In the genomic region with DNA sequence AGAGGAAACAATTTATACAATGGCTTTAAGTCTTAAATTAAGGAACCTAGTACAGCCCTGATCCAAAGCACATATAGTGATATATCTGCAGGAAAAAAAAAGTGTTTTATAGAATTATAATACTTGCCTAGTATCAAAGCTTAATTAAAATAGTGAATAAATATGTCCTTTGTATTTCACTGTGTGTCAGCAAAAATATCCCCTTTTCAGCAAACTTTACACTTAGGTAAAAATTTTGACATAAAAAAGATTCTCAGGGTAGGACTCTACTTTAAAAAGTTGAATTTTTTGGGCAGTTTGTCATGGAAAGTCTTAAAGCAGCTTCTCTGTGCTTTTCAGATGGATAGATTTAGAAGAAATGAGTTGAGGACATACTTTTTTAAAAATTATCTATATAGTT, we compare ENCODE assay signal across 38 cellular contexts. TPM values are rescaled to one million over a fixed set of nuclear protein-coding genes. Genes with fewer than 3 reads are reported as not detected.
"Had no signal": no experiment of that assay in that cellular context is flagged by ENCODE, and none has a peak within 500 bp of the region (broad histone marks: within the 10 kb centered on the region; RNA-seq: fewer than 3 reads in every experiment).

No MANE protein-coding gene starts in this region.

- FAIRE-seq: astrocyte, bronchial epithelial cell had no signal

- H3K27me3 Mint-ChIP-seq: activated naive CD4-positive, alpha-beta T cell treated with anti-CD3 and anti-CD28 coated beads, Interleukin-2, amount 10 ng/mL, durations not matched to agents 7 days and 5 days; activated naive CD8-positive, alpha-beta T cell; activated naive CD8-positive, alpha-beta T cell treated with anti-CD3 and anti-CD28 coated beads for 36 hours; activated naive CD8-positive, alpha-beta T cell treated with anti-CD3 and anti-CD28 coated beads, Interleukin-2, amount 10 ng/mL, durations not matched to agents 7 days and 5 days; activated naive CD8-positive, alpha-beta T cell treated with anti-CD3 and anti-CD28 coated beads, Interleukin-2, amount 50 U/mL, for 24 hours; activated T-cell treated with anti-CD3 and anti-CD28 coated beads, Interleukin-2, amount 50 U/mL, for 24 hours; activated T-helper 17 cell treated with anti-CD3 and anti-CD28 coated beads, Interleukin-2, amount 50 U/mL, for 72 hours; central memory CD8-positive, alpha-beta T cell had no signal

- H3K4me3 Mint-ChIP-seq: activated naive CD4-positive, alpha-beta T cell treated with anti-CD3 and anti-CD28 coated beads for 36 hours; activated naive CD4-positive, alpha-beta T cell treated with anti-CD3 and anti-CD28 coated beads, Interleukin-2, amount 10 ng/mL, durations not matched to agents 7 days and 5 days; activated naive CD4-positive, alpha-beta T cell treated with anti-CD3 and anti-CD28 coated beads, Interleukin-2, amount 50 U/mL, for 24 hours; activated naive CD8-positive, alpha-beta T cell; activated naive CD8-positive, alpha-beta T cell treated with anti-CD3 and anti-CD28 coated beads for 36 hours; activated naive CD8-positive, alpha-beta T cell treated with anti-CD3 and anti-CD28 coated beads, Interleukin-2, amount 10 ng/mL, durations not matched to agents 7 days and 5 days; activated naive CD8-positive, alpha-beta T cell treated with anti-CD3 and anti-CD28 coated beads, Interleukin-2, amount 50 U/mL, for 24 hours; activated T-cell treated with anti-CD3 and anti-CD28 coated beads, Interleukin-2, amount 50 U/mL, for 24 hours; activated T-cell treated with anti-CD3 and anti-CD28 coated beads, Interleukin-2, amount 50 U/mL, for 4 hours; activated T-cell treated with anti-CD3 and anti-CD28 coated beads, Interleukin-2, amount 50 U/mL, for 72 hours; activated T-helper 1 cell treated with anti-CD3 and anti-CD28 coated beads, Interleukin-12 subunit alpha, Interleukin-12 subunit beta, Interleukin-2, Interleukin-4 antibody, amounts not matched to agents 30 ng/mL and 10 ng/mL and 1 ng/mL, durations not matched to agents 14 hours and 24 hours and 36 hours; activated T-helper 17 cell treated with anti-CD3 and anti-CD28 coated beads, Interleukin-2, amount 50 U/mL, for 72 hours; brain; central memory CD8-positive, alpha-beta T cell had no signal

- H3K9me3 Mint-ChIP-seq: activated naive CD4-positive, alpha-beta T cell treated with anti-CD3 and anti-CD28 coated beads for 36 hours; activated naive CD4-positive, alpha-beta T cell treated with anti-CD3 and anti-CD28 coated beads, Interleukin-2, amount 10 ng/mL, durations not matched to agents 7 days and 5 days; activated T-cell treated with anti-CD3 and anti-CD28 coated beads, Interleukin-2, amount 50 U/mL, for 4 hours; activated T-helper 1 cell treated with anti-CD3 and anti-CD28 coated beads, Interleukin-12 subunit alpha, Interleukin-12 subunit beta, Interleukin-2, Interleukin-4 antibody, amounts not matched to agents 30 ng/mL and 10 ng/mL and 1 ng/mL, durations not matched to agents 14 hours and 24 hours and 36 hours; activated T-helper 17 cell treated with anti-CD3 and anti-CD28 coated beads, Interleukin-2, amount 50 U/mL, for 72 hours; activated T-helper 2 cell treated with anti-CD3 and anti-CD28 coated beads, Interferon-gamma antibody, Interleukin-2, Interleukin-4, amounts not matched to agents 10 μg/mL and 5 μg/mL and 100 μg/mL, durations not matched to agents 14 hours and 24 hours and 36 hours had no signal

- H3K27me3 ChIP-seq: ascending aorta, body of pancreas, brain microvascular endothelial cell, breast epithelium, cardiac muscle cell had no signal

- ATAC-seq: activated naive CD4-positive, alpha-beta T cell treated with anti-CD3 and anti-CD28 coated beads, Interleukin-2, amount 50 U/mL, for 72 hours; activated naive CD8-positive, alpha-beta T cell treated with anti-CD3 and anti-CD28 coated beads, Interleukin-2, amount 50 U/mL, for 24 hours; activated T-cell treated with anti-CD3 and anti-CD28 coated beads, Interleukin-2, amount 50 U/mL, for 4 hours; activated T-cell treated with anti-CD3 and anti-CD28 coated beads, Interleukin-2, amount 50 U/mL, for 72 hours; activated T-helper 17 cell treated with anti-CD3 and anti-CD28 coated beads, Interleukin-2, amount 50 U/mL, for 72 hours; body of pancreas had no signal

- H3K4me1 ChIP-seq: ascending aorta, body of pancreas, breast epithelium had no signal

- H3K27ac Mint-ChIP-seq: activated naive CD4-positive, alpha-beta T cell treated with anti-CD3 and anti-CD28 coated beads for 36 hours; activated naive CD4-positive, alpha-beta T cell treated with anti-CD3 and anti-CD28 coated beads, Interleukin-2, amount 10 ng/mL, durations not matched to agents 7 days and 5 days; activated naive CD4-positive, alpha-beta T cell treated with anti-CD3 and anti-CD28 coated beads, Interleukin-2, amount 50 U/mL, for 24 hours; activated naive CD4-positive, alpha-beta T cell treated with anti-CD3 and anti-CD28 coated beads, Interleukin-2, amount 50 U/mL, for 72 hours; activated naive CD8-positive, alpha-beta T cell; activated naive CD8-positive, alpha-beta T cell treated with anti-CD3 and anti-CD28 coated beads for 36 hours; activated naive CD8-positive, alpha-beta T cell treated with anti-CD3 and anti-CD28 coated beads, Interleukin-2, amount 10 ng/mL, durations not matched to agents 7 days and 5 days; activated naive CD8-positive, alpha-beta T cell treated with anti-CD3 and anti-CD28 coated beads, Interleukin-2, amount 50 U/mL, for 24 hours; activated T-cell treated with anti-CD3 and anti-CD28 coated beads, Interleukin-2, amount 50 U/mL, for 24 hours; activated T-cell treated with anti-CD3 and anti-CD28 coated beads, Interleukin-2, amount 50 U/mL, for 72 hours; activated T-helper 1 cell treated with anti-CD3 and anti-CD28 coated beads, Interleukin-12 subunit alpha, Interleukin-12 subunit beta, Interleukin-2, Interleukin-4 antibody, amounts not matched to agents 30 ng/mL and 10 ng/mL and 1 ng/mL, durations not matched to agents 14 hours and 24 hours and 36 hours; activated T-helper 17 cell treated with anti-CD3 and anti-CD28 coated beads, Interleukin-2, amount 50 U/mL, for 72 hours; activated T-helper 2 cell treated with anti-CD3 and anti-CD28 coated beads, Interferon-gamma antibody, Interleukin-2, Interleukin-4, amounts not matched to agents 10 μg/mL and 5 μg/mL and 100 μg/mL, durations not matched to agents 14 hours and 24 hours and 36 hours; brain had no signal

- H3K36me3 ChIP-seq: ascending aorta, brain microvascular endothelial cell, breast epithelium, cardiac muscle cell had no signal

- H3K4me1 Mint-ChIP-seq: activated naive CD4-positive, alpha-beta T cell treated with anti-CD3 and anti-CD28 coated beads, Interleukin-2, amount 10 ng/mL, durations not matched to agents 7 days and 5 days; activated naive CD4-positive, alpha-beta T cell treated with anti-CD3 and anti-CD28 coated beads, Interleukin-2, amount 50 U/mL, for 24 hours; activated naive CD8-positive, alpha-beta T cell treated with anti-CD3 and anti-CD28 coated beads for 36 hours; activated naive CD8-positive, alpha-beta T cell treated with anti-CD3 and anti-CD28 coated beads, Interleukin-2, amount 10 ng/mL, durations not matched to agents 7 days and 5 days; activated naive CD8-positive, alpha-beta T cell treated with anti-CD3 and anti-CD28 coated beads, Interleukin-2, amount 50 U/mL, for 24 hours; activated T-helper 17 cell treated with anti-CD3 and anti-CD28 coated beads, Interleukin-2, amount 50 U/mL, for 72 hours; brain; central memory CD8-positive, alpha-beta T cell had no signal

- H3K4me3 ChIP-seq: ascending aorta, body of pancreas, breast epithelium, cardiac muscle cell had no signal

- H3K9me3 ChIP-seq: ascending aorta, body of pancreas, breast epithelium had no signal

- DNase-seq: activated effector memory CD4-positive, alpha-beta T cell treated with anti-CD3 and anti-CD28 coated beads, Interleukin-2, amount 50 U/mL, for 16 hours; activated effector memory CD4-positive, alpha-beta T cell treated with Interleukin-2 at 50 U/mL for 16 hours; activated gamma-delta T cell; activated gamma-delta T cell treated with Interleukin-2 at 50 U/mL for 16 hours; activated naive CD4-positive, alpha-beta T cell; activated naive CD4-positive, alpha-beta T cell treated with anti-CD3 and anti-CD28 coated beads for 36 hours; activated naive CD4-positive, alpha-beta T cell treated with anti-CD3 and anti-CD28 coated beads, Interleukin-2, amount 10 ng/mL, durations not matched to agents 7 days and 5 days; activated naive CD4-positive, alpha-beta T cell treated with anti-CD3 and anti-CD28 coated beads, Interleukin-2, amount 50 U/mL, for 16 hours; activated naive CD4-positive, alpha-beta T cell treated with Interleukin-2 at 50 U/mL for 16 hours; activated naive CD8-positive, alpha-beta T cell treated with anti-CD3 and anti-CD28 coated beads for 36 hours; activated naive CD8-positive, alpha-beta T cell treated with anti-CD3 and anti-CD28 coated beads, Interleukin-2, amount 10 ng/mL, durations not matched to agents 7 days and 5 days; activated naive CD8-positive, alpha-beta T cell treated with anti-CD3 and anti-CD28 coated beads, Interleukin-2, amount 50 U/mL, for 24 hours; activated T-cell treated with anti-CD3 and anti-CD28 coated beads, Interleukin-2, amount 50 U/mL, for 1 hour; activated T-cell treated with anti-CD3 and anti-CD28 coated beads, Interleukin-2, amount 50 U/mL, for 24 hours; activated T-cell treated with anti-CD3 and anti-CD28 coated beads, Interleukin-2, amount 50 U/mL, for 4 hours; activated T-cell treated with anti-CD3 and anti-CD28 coated beads, Interleukin-2, amount 50 U/mL, for 48 hours; activated T-cell treated with anti-CD3 and anti-CD28 coated beads, Interleukin-2, amount 50 U/mL, for 72 hours; amniotic stem cell; amygdala; anterior cingulate cortex; aorta; body of pancreas; brain microvascular endothelial cell; central memory CD4-positive, alpha-beta T cell; cerebellar nuclear complex had no signal

- H3K27ac ChIP-seq: ascending aorta, body of pancreas, brain microvascular endothelial cell, breast epithelium, cardiac muscle cell had no signal

RNA-seq across cellular contexts. Expression of a gene that starts 12.7 kb away (rescaled TPM):
- total RNA-seq: activated naive CD8-positive, alpha-beta T cell treated with anti-CD3 and anti-CD28 coated beads, Interleukin-2, amount 10 ng/mL, durations not matched to agents 7 days and 5 days; activated T-helper 17 cell treated with anti-CD3 and anti-CD28 coated beads, Interleukin-2, amount 50 U/mL, for 72 hours had no signal
